Comparison of ENCODE assay signal across 8 cellular contexts in the genomic region with DNA sequence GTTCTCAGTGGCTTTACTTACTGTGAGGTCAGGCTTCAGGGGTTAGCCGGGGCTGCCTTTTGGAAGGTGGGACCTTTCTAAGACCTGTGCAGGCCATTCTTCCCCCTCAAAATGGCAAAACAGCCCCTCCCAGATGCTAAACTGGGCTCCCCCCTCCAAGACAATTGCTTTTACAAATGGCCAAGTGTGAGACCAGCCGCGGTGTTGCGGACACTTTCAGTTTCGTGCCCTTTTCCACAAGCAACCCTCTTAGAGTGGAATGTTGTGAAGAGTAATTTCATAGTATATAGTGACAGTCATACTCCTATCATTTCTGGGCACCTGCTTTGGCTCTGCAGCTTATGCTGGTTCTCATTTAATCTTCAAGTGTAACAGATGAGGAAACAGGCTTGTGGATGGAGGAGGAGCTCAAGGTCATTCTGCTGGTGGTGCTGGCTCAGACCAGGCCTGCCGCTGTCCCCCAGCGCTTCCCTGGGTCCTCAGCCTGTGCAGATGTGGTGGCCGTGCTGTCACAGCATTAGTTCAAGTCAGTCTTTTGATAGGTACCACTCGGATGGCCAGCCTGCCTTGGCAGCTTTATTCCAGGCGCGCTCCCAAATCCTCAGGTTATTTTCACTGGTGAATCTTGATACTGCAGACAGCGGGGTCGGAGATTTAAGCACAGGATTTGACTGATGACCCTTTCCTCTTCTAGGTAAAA. TPM values are rescaled to one million over a fixed set of nuclear protein-coding genes. Genes with fewer than 3 reads are reported as not detected.
DNase-seq lines count a peak whose midpoint lies in the region; ATAC-seq, FAIRE-seq and TF ChIP-seq lines count a peak whose summit lies in the region.

No MANE protein-coding gene starts in this region.

- H3K9me3 ChIP-seq in ES-I3 (ENCODE audit: control insufficient read depth, insufficient read depth, low read length) = no peaks in the 10 kb centered on the region
- H3K9me3 ChIP-seq in pancreas = no peaks in the 10 kb centered on the region

- H3K27me3 ChIP-seq in pancreas = no peaks in the 10 kb centered on the region

- intact Hi-C loops in pancreas (cut with DNase I) = no loop called here

- H3K4me3 ChIP-seq in pancreas = peak overlapping the region in 3 of 4 donors; percentile 66 to 96 (median 85)

- peaks cover 19% of the 10 kb centered on the region for H3K4me1 ChIP-seq in ES-I3 (ENCODE audit: insufficient read depth, low read length)
- H3K4me1 ChIP-seq in pancreas = peaks cover 19 to 45% (median 35%) of the 10 kb centered on the region in 3 donors

- TF ChIP-seq CTCF in pancreas (IDR thresholded peaks at IDR 0.05) = no peak

- peak overlapping the region; percentile 69 for H3K9ac ChIP-seq in ES-I3 (ENCODE audit: low read depth, low read length)

- H3K36me3 ChIP-seq in ES-I3 (ENCODE audit: insufficient read depth, low read length) (peaks cover 5% of the 10 kb centered on the region; the same call in 1 of the 2 replicates), pancreas (no peaks in the 10 kb centered on the region)

- 59 to 61% methylated on average over 13 of the region's 13 CpGs for WGBS in pancreas, 2 donors

- FAIRE-seq in pancreas (lab: Jason Lieb, UNC) = no peak

- DNase-seq in RPMI8226 (peak; percentile 40), epithelial cell of prostate (ENCODE audit: low read depth, low spot score) (no peak), pancreas (no peak), AG08395 (ENCODE audit: low spot score) (no peak), pons (ENCODE audit: low spot score) (no peak), superior temporal gyrus (ENCODE audit: extremely low spot score) (no peak)
- DNase-seq in stimulated activated CD4-positive, alpha-beta T cell treated with anti-CD3 and anti-CD28 coated beads, Interleukin-2, amount 100 ng/mL, for 24 hours = no peak

- ATAC-seq in pancreas = no peak

- peak overlapping the region; percentile 98 for H3K27ac ChIP-seq in epithelial cell of prostate
- H3K27ac ChIP-seq in pancreas = no peak overlapping the region

RNA-seq across cellular contexts. Expression of gene TADA2B, which starts 55.0 kb away (rescaled TPM):
- total RNA-seq in pancreas = 10 to 100 TPM; 14.0 to 26.2 (median 19.7) TPM
- 10 to 100 TPM in 1 of 2 donors, 1 to 10 TPM in 1; 9.6 to 11.0 TPM for polyA plus RNA-seq in pancreas
